In genomic region chr1:160681891-160682140, GRCh38 we compare ENCODE assay signal across 14 cellular contexts. TPM values are rescaled to one million over a fixed set of nuclear protein-coding genes. Genes with fewer than 3 reads are reported as not detected.
DNase-seq lines count a peak whose midpoint lies in the region; ATAC-seq, FAIRE-seq and TF ChIP-seq lines count a peak whose summit lies in the region.
"Had no signal": no experiment of that assay in that cellular context is flagged by ENCODE, and none has a peak within 500 bp of the region (broad histone marks: within the 10 kb centered on the region; RNA-seq: fewer than 3 reads in every experiment).

No MANE protein-coding gene starts in this region.

- no peak for FAIRE-seq in frontal cortex (lab: Jason Lieb, UNC)

- no peak for DNase-seq in stimulated activated naive CD8-positive, alpha-beta T cell treated with anti-CD3 and anti-CD28 coated beads, Interleukin-15, Interleukin-2, amounts not matched to agents 100 U/mL and 50 U/mL, for 24 hours
- no peak for DNase-seq in activated B cell treated with CpG ODN at 0.5 μM for 24 hours
- no peak for DNase-seq in stimulated activated naive CD8-positive, alpha-beta T cell treated with anti-CD3 and anti-CD28 coated beads, Interleukin-15, amount 100 ng/mL, for 72 hours
- no peak for DNase-seq in frontal cortex (ENCODE audit: low spot score in 2 of 2)
- DNase-seq in erythroblast (lab: John Stamatoyannopoulos, UW), result no peak
- DNase-seq: hippocampal formation had no signal

- H3K27ac Mint-ChIP-seq in stimulated activated naive CD8-positive, alpha-beta T cell treated with anti-CD3 and anti-CD28 coated beads, Interleukin-15, Interleukin-2, amounts not matched to agents 100 ng/mL and 50 ng/mL, for 24 hours, result peak overlapping the region; percentile 92
- H3K27ac Mint-ChIP-seq in activated B cell treated with CpG ODN at 0.5 μM for 24 hours, result peak overlapping the region; percentile 79
- H3K27ac Mint-ChIP-seq in dendritic cell treated with granulocyte-macrophage colony-stimulating factor and Interleukin-4, amounts not matched to agents 40 ng/mL and 50 ng/mL, for 4 days, result peak overlapping the region; percentile 65
- H3K27ac Mint-ChIP-seq in stimulated activated naive CD8-positive, alpha-beta T cell treated with anti-CD3 and anti-CD28 coated beads, Interleukin-15, amount 100 ng/mL, for 72 hours, result peak overlapping the region; percentile 98 to 99
- H3K27ac Mint-ChIP-seq: brain had no signal

- no peak for TF ChIP-seq POLR2A in erythroblast (IDR thresholded peaks at IDR 0.05; ENCODE audit: low read length)

- CTCF ChIA-PET in activated B cell treated with CpG ODN at 0.5 μM for 24 hours (lab: Charles Lee), result interaction anchor here (0.6 to 7.5 kb wide), 19 partner anchors 10 to 308 kb away, joined by 3 to 46 read pairs (median 6); partner anchors contain the start of genes CD48 and ITLN2

- intact Hi-C loops in activated B cell treated with CpG ODN at 0.5 μM for 24 hours (cut with micrococcal nuclease), result loop anchor here (1.0 kb wide), 5 partner anchors 45 to 308 kb away; no protein-coding TSS in a partner anchor
- intact Hi-C loops in dendritic cell treated with granulocyte-macrophage colony-stimulating factor and Interleukin-4, amounts not matched to agents 40 ng/mL and 50 ng/mL, for 4 days (cut with micrococcal nuclease), result loop anchor here (2.0 to 5.0 kb wide), 4 partner anchors 45 to 270 kb away; partner anchors contain the start of gene ITLN2

- H3K4me1 Mint-ChIP-seq in stimulated activated naive CD8-positive, alpha-beta T cell treated with anti-CD3 and anti-CD28 coated beads, Interleukin-15, Interleukin-2, amounts not matched to agents 100 ng/mL and 50 ng/mL, for 24 hours (ENCODE audit: low read depth), result peaks cover 85% of the 10 kb centered on the region
- H3K4me1 Mint-ChIP-seq in activated B cell treated with CpG ODN at 0.5 μM for 24 hours, result peaks cover 55% of the 10 kb centered on the region
- peaks cover 72% of the 10 kb centered on the region for H3K4me1 Mint-ChIP-seq in dendritic cell treated with granulocyte-macrophage colony-stimulating factor and Interleukin-4, amounts not matched to agents 40 ng/mL and 50 ng/mL, for 4 days (ENCODE audit: low read depth)
- peaks cover 91% of the 10 kb centered on the region for H3K4me1 Mint-ChIP-seq in stimulated activated naive CD8-positive, alpha-beta T cell treated with anti-CD3 and anti-CD28 coated beads, Interleukin-15, amount 100 ng/mL, for 72 hours
- H3K4me1 Mint-ChIP-seq: brain had no signal

- ATAC-seq in stimulated activated naive CD8-positive, alpha-beta T cell treated with anti-CD3 and anti-CD28 coated beads, Interleukin-15, Interleukin-2, amounts not matched to agents 100 U/mL and 50 U/mL, for 24 hours, result no peak
- ATAC-seq in activated B cell treated with CpG ODN at 0.5 μM for 24 hours (ENCODE audit: low read depth) (no peak), HG03571 (IDR thresholded peaks at IDR 0.05; ENCODE audit: unreplicated experiment) (no peak)
- ATAC-seq in stimulated activated naive CD8-positive, alpha-beta T cell treated with anti-CD3 and anti-CD28 coated beads, Interleukin-15, amount 100 ng/mL, for 72 hours, result no peak

- TF ChIP-seq CTCF in activated B cell treated with CpG ODN at 0.5 μM for 24 hours (IDR thresholded peaks at IDR 0.05), result no peak

- H3K27me3 Mint-ChIP-seq in stimulated activated naive CD8-positive, alpha-beta T cell treated with anti-CD3 and anti-CD28 coated beads, Interleukin-15, Interleukin-2, amounts not matched to agents 100 ng/mL and 50 ng/mL, for 24 hours, result no peaks in the 10 kb centered on the region
- H3K27me3 Mint-ChIP-seq in activated B cell treated with CpG ODN at 0.5 μM for 24 hours, result no peaks in the 10 kb centered on the region
- no peaks in the 10 kb centered on the region for H3K27me3 Mint-ChIP-seq in dendritic cell treated with granulocyte-macrophage colony-stimulating factor and Interleukin-4, amounts not matched to agents 40 ng/mL and 50 ng/mL, for 4 days
- H3K27me3 Mint-ChIP-seq in stimulated activated naive CD8-positive, alpha-beta T cell treated with anti-CD3 and anti-CD28 coated beads, Interleukin-15, amount 100 ng/mL, for 72 hours, result no peaks in the 10 kb centered on the region

- peaks cover 97% of the 10 kb centered on the region for H3K36me3 Mint-ChIP-seq in stimulated activated naive CD8-positive, alpha-beta T cell treated with anti-CD3 and anti-CD28 coated beads, Interleukin-15, Interleukin-2, amounts not matched to agents 100 ng/mL and 50 ng/mL, for 24 hours (ENCODE audit: low read depth)
- peaks cover 98% of the 10 kb centered on the region for H3K36me3 Mint-ChIP-seq in activated B cell treated with CpG ODN at 0.5 μM for 24 hours (ENCODE audit: low read depth)
- H3K36me3 Mint-ChIP-seq in dendritic cell treated with granulocyte-macrophage colony-stimulating factor and Interleukin-4, amounts not matched to agents 40 ng/mL and 50 ng/mL, for 4 days (ENCODE audit: low read depth), result peaks cover 92% of the 10 kb centered on the region
- H3K36me3 Mint-ChIP-seq: brain, type B pancreatic cell had no signal

- H3K4me3 Mint-ChIP-seq in stimulated activated naive CD8-positive, alpha-beta T cell treated with anti-CD3 and anti-CD28 coated beads, Interleukin-15, Interleukin-2, amounts not matched to agents 100 ng/mL and 50 ng/mL, for 24 hours, result peak overlapping the region; percentile 44
- H3K4me3 Mint-ChIP-seq in activated B cell treated with CpG ODN at 0.5 μM for 24 hours, result no peak overlapping the region
- H3K4me3 Mint-ChIP-seq in dendritic cell treated with granulocyte-macrophage colony-stimulating factor and Interleukin-4, amounts not matched to agents 40 ng/mL and 50 ng/mL, for 4 days, result no peak overlapping the region
- H3K4me3 Mint-ChIP-seq in stimulated activated naive CD8-positive, alpha-beta T cell treated with anti-CD3 and anti-CD28 coated beads, Interleukin-15, amount 100 ng/mL, for 72 hours, result peak overlapping the region; percentile 72 to 83
- H3K4me3 Mint-ChIP-seq: brain, type B pancreatic cell had no signal

- POLR2A ChIA-PET in activated B cell treated with CpG ODN at 0.5 μM for 24 hours (lab: Charles Lee), result interaction anchor here (1.1 kb wide), 1 partner anchor 26 kb away, joined by 6 read pairs; no protein-coding TSS in a partner anchor

- no peaks in the 10 kb centered on the region for H3K9me3 Mint-ChIP-seq in stimulated activated naive CD8-positive, alpha-beta T cell treated with anti-CD3 and anti-CD28 coated beads, Interleukin-15, Interleukin-2, amounts not matched to agents 100 ng/mL and 50 ng/mL, for 24 hours
- H3K9me3 Mint-ChIP-seq in activated B cell treated with CpG ODN at 0.5 μM for 24 hours, result peaks cover 6% of the 10 kb centered on the region
- no peaks in the 10 kb centered on the region for H3K9me3 Mint-ChIP-seq in dendritic cell treated with granulocyte-macrophage colony-stimulating factor and Interleukin-4, amounts not matched to agents 40 ng/mL and 50 ng/mL, for 4 days
- H3K9me3 Mint-ChIP-seq in stimulated activated naive CD8-positive, alpha-beta T cell treated with anti-CD3 and anti-CD28 coated beads, Interleukin-15, amount 100 ng/mL, for 72 hours, result peaks cover 0 to 8% of the 10 kb centered on the region in 2 donors
- H3K9me3 Mint-ChIP-seq: brain had no signal

RNA-seq across cellular contexts. Expression of gene CD48, which starts 29.8 kb away (rescaled TPM):
- 200 and 202 TPM in 2 replicates for total RNA-seq in activated B cell treated with CpG ODN at 0.5 μM for 24 hours
- total RNA-seq in frontal cortex, result 0.82 TPM
- total RNA-seq: Calu3, H4, HT-29 had no signal

RNA-seq across cellular contexts. Expression of gene SLAMF1, which starts 35.0 kb away (rescaled TPM):
- total RNA-seq in activated B cell treated with CpG ODN at 0.5 μM for 24 hours (85.7 and 91.7 TPM in 2 replicates), frontal cortex (not detected)
- total RNA-seq: Calu3, H4, HT-29 had no signal

RNA-seq across cellular contexts. Expression of gene SLAMF7, which starts 57.2 kb away (rescaled TPM):
- 99.2 and 119 TPM in 2 replicates for total RNA-seq in activated B cell treated with CpG ODN at 0.5 μM for 24 hours
- not detected for total RNA-seq in frontal cortex
- total RNA-seq: HT-29 had no signal

Comparison
In these comparisons a context has a peak if more than half of its experiments do, and no peak if none do; other contexts are left out.
1. H3K4me3 Mint-ChIP-seq: peak in stimulated activated naive CD8-positive, alpha-beta T cell treated with anti-CD3 and anti-CD28 coated beads, Interleukin-15, Interleukin-2, amounts not matched to agents 100 ng/mL and 50 ng/mL, for 24 hours (single experiment) and stimulated activated naive CD8-positive, alpha-beta T cell treated with anti-CD3 and anti-CD28 coated beads, Interleukin-15, amount 100 ng/mL, for 72 hours (2 of 2); none in activated B cell treated with CpG ODN at 0.5 μM for 24 hours (single experiment) and dendritic cell treated with granulocyte-macrophage colony-stimulating factor and Interleukin-4, amounts not matched to agents 40 ng/mL and 50 ng/mL, for 4 days (single experiment).
2. RNA of gene CD48, which starts 29.8 kb away (total RNA-seq): 200 to 202 TPM in activated B cell treated with CpG ODN at 0.5 μM for 24 hours; 0.82 TPM in frontal cortex (single experiment); every median in the first group is over 100 times any median in the second.
3. RNA of gene SLAMF1, which starts 35.0 kb away (total RNA-seq): 85.7 to 91.7 TPM in activated B cell treated with CpG ODN at 0.5 μM for 24 hours; not detected in frontal cortex (single experiment); every median in the first group is over 10 times any median in the second.
4. RNA of gene SLAMF7, which starts 57.2 kb away (total RNA-seq): 99.2 to 119 TPM in activated B cell treated with CpG ODN at 0.5 μM for 24 hours; not detected in frontal cortex (single experiment); every median in the first group is over 100 times any median in the second.
5. Peak in every context shown above with its lines, with median percentiles within 50 percentile points of each other: H3K27ac Mint-ChIP-seq.